19 cellular contexts compared by ENCODE assay signal in the genomic region with DNA sequence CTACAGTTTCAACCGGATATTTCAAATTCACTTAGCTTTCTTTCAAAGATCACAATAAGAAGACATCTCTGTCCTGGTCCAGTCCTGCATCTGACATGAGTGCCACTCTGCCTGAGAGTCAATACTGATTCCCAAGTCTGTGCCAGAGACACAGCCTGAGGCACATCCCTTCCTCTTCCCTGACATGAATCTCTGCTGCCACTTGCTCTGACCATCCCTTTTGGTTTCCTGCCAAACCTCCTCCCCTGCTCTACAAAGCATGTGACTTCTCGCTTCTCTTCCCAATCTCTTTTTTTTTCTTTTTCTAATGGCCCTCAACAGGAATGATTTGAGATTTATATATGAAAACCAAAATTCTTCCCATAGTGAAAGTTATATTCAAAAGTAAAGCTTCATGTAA.
"Had no signal": no experiment of that assay in that cellular context is flagged by ENCODE, and none has a peak within 500 bp of the region (broad histone marks: within the 10 kb centered on the region; RNA-seq: fewer than 3 reads in every experiment).

No MANE protein-coding gene starts in this region.

- H3K4me1 ChIP-seq: adrenal gland, lower lobe of right lung, sigmoid colon, testis had no signal

- H3K4me3 Mint-ChIP-seq: activated B cell treated with CpG ODN at 0.5 μM for 24 hours; activated CD4-positive, alpha-beta memory T cell treated with anti-CD3 and anti-CD28 coated beads for 36 hours; activated T-helper 1 cell treated with anti-CD3 and anti-CD28 coated beads, Interleukin-12 subunit alpha, Interleukin-12 subunit beta, Interleukin-2, Interleukin-4 antibody, amounts not matched to agents 30 ng/mL and 10 ng/mL and 1 ng/mL, durations not matched to agents 14 hours and 24 hours and 36 hours; effector memory CD8-positive, alpha-beta T cell; nephron; stimulated activated memory B cell treated with anti-CD40 and anti-IgM and Interleukin-4, amounts not matched to agents 10 μg/mL and 1 μg/mL and 100 μg/mL, for 72 hours had no signal

- H3K27ac ChIP-seq: adrenal gland, lower lobe of right lung, sigmoid colon, testis had no signal

- H3K9me3 ChIP-seq: adrenal gland, lower lobe of right lung, sigmoid colon, testis had no signal

- ATAC-seq: activated naive CD4-positive, alpha-beta T cell treated with anti-CD3 and anti-CD28 coated beads, Interleukin-2, amount 50 U/mL, for 72 hours; effector memory CD8-positive, alpha-beta T cell; stimulated activated memory B cell treated with anti-CD40 and anti-IgM and Interleukin-4, amounts not matched to agents 10 μg/mL and 1 μg/mL and 100 μg/mL, for 72 hours had no signal

- H3K27ac Mint-ChIP-seq: activated B cell treated with CpG ODN at 0.5 μM for 24 hours; activated CD4-positive, alpha-beta memory T cell treated with anti-CD3 and anti-CD28 coated beads for 36 hours; activated naive CD4-positive, alpha-beta T cell treated with anti-CD3 and anti-CD28 coated beads, Interleukin-2, amount 50 U/mL, for 72 hours; activated T-helper 1 cell treated with anti-CD3 and anti-CD28 coated beads, Interleukin-12 subunit alpha, Interleukin-12 subunit beta, Interleukin-2, Interleukin-4 antibody, amounts not matched to agents 30 ng/mL and 10 ng/mL and 1 ng/mL, durations not matched to agents 14 hours and 24 hours and 36 hours; effector memory CD8-positive, alpha-beta T cell; nephron; stimulated activated memory B cell treated with anti-CD40 and anti-IgM and Interleukin-4, amounts not matched to agents 10 μg/mL and 1 μg/mL and 100 μg/mL, for 72 hours had no signal

- DNase-seq: activated B cell treated with CpG ODN at 0.5 μM for 24 hours; activated CD4-positive, alpha-beta memory T cell treated with anti-CD3 and anti-CD28 coated beads for 36 hours; activated CD4-positive, alpha-beta T cell treated with anti-CD3 and anti-CD28 coated beads for 4 hours; activated gamma-delta T cell treated with Interleukin-2 at 50 U/mL for 16 hours; activated T-cell treated with anti-CD3 and anti-CD28 coated beads for 4 hours; adrenal gland; effector memory CD8-positive, alpha-beta T cell; foreskin fibroblast; glutamatergic neuron; hippocampal formation; lower lobe of right lung; posterior cingulate gyrus; sigmoid colon; stimulated activated CD4-positive, alpha-beta T cell treated with anti-CD3 and anti-CD28 coated beads, Interleukin-4, amount 100 ng/mL, for 4 hours; testis had no signal

- H3K27me3 ChIP-seq: adrenal gland, sigmoid colon, testis had no signal

- H3K36me3 Mint-ChIP-seq: activated CD4-positive, alpha-beta memory T cell treated with anti-CD3 and anti-CD28 coated beads for 36 hours; activated naive CD4-positive, alpha-beta T cell treated with anti-CD3 and anti-CD28 coated beads, Interleukin-2, amount 50 U/mL, for 72 hours; stimulated activated memory B cell treated with anti-CD40 and anti-IgM and Interleukin-4, amounts not matched to agents 10 μg/mL and 1 μg/mL and 100 μg/mL, for 72 hours had no signal

- H3K4me1 Mint-ChIP-seq: activated B cell treated with CpG ODN at 0.5 μM for 24 hours; stimulated activated memory B cell treated with anti-CD40 and anti-IgM and Interleukin-4, amounts not matched to agents 10 μg/mL and 1 μg/mL and 100 μg/mL, for 72 hours had no signal

- H3K4me3 ChIP-seq: adrenal gland, lower lobe of right lung, sigmoid colon, testis had no signal

- H3K36me3 ChIP-seq: adrenal gland, lower lobe of right lung, sigmoid colon had no signal

- H3K9me3 Mint-ChIP-seq: activated B cell treated with CpG ODN at 0.5 μM for 24 hours; activated CD4-positive, alpha-beta memory T cell treated with anti-CD3 and anti-CD28 coated beads for 36 hours; activated naive CD4-positive, alpha-beta T cell treated with anti-CD3 and anti-CD28 coated beads, Interleukin-2, amount 50 U/mL, for 72 hours; activated T-helper 1 cell treated with anti-CD3 and anti-CD28 coated beads, Interleukin-12 subunit alpha, Interleukin-12 subunit beta, Interleukin-2, Interleukin-4 antibody, amounts not matched to agents 30 ng/mL and 10 ng/mL and 1 ng/mL, durations not matched to agents 14 hours and 24 hours and 36 hours; nephron; stimulated activated memory B cell treated with anti-CD40 and anti-IgM and Interleukin-4, amounts not matched to agents 10 μg/mL and 1 μg/mL and 100 μg/mL, for 72 hours had no signal
